ENCODE assay signal across 9 cellular contexts in the genomic region with DNA sequence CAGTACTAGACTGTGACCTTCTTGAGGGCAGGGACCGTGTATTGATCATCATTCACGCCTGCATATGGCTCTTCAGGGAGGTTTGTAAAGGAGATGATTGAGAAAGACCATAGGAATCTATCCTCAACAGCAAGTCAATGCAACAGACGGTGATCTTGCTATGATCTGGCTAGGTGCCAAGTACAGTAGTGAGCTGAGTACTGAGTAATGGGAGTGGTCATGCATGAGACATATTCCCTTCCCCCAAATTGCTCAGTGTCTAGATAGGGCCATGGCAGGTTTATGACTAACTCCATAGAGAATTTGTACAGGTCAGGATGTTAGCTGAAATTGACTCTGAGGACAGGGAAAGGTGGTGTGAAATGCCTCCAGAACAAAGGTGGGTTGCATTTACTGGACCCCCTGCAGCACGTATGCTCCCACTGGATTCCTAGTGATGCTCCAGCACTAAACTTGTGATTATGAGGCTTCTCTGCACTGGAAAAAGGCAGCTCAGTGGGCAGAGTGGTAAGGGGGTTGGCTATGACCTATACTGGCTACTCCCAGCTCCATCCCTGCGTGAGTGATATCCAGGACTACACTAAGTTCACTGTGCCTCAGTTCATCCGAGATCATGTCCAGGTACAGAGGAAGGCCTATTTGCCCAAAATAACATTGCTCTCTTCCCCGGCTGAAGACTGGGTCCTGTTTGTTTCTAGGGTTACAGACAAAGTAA. TPM values are rescaled to one million over a fixed set of nuclear protein-coding genes. Genes with fewer than 3 reads are reported as not detected.
A peak's percentile ranks its signal among the peaks of the same experiment; 100 is the strongest.
DNase-seq lines count a peak whose midpoint lies in the region; ATAC-seq and TF ChIP-seq lines count a peak whose summit lies in the region.
"Had no signal": no experiment of that assay in that cellular context is flagged by ENCODE, and none has a peak within 500 bp of the region (broad histone marks: within the 10 kb centered on the region; RNA-seq: fewer than 3 reads in every experiment).

No MANE protein-coding gene starts in this region.

- no peaks in the 10 kb centered on the region for H3K79me2 ChIP-seq in fibroblast of lung (ENCODE audit: control insufficient read depth, insufficient read depth, low read length)

- H3K27me3 ChIP-seq in AG04450 (ENCODE audit: control insufficient read depth, insufficient read depth, low read length) (no peaks in the 10 kb centered on the region), fibroblast of lung (ENCODE audit: control insufficient read depth, insufficient read depth, low read length) (no peaks in the 10 kb centered on the region)

- H3K36me3 ChIP-seq in fibroblast of lung (ENCODE audit: control insufficient read depth, insufficient read depth, low read length), result no peaks in the 10 kb centered on the region

- H3K4me1 ChIP-seq in fibroblast of lung (ENCODE audit: control insufficient read depth, extremely low read depth, insufficient read depth, low read length), result peaks cover 14% of the 10 kb centered on the region

- ATAC-seq in GM18867 (IDR thresholded peaks at IDR 0.05; ENCODE audit: unreplicated experiment), result no peak
- no peak for ATAC-seq in HG02970 (IDR thresholded peaks at IDR 0.05; ENCODE audit: low FRiP score, unreplicated experiment)

- H3K9me3 Mint-ChIP-seq in HFFc6, result no peaks in the 10 kb centered on the region

- H3K4me3 ChIP-seq in AG04450 (ENCODE audit: low read depth, low read length) (no peak overlapping the region), fibroblast of lung (replicated peaks in 1 of 4; ENCODE audit: control extremely low read depth in 1 of 4, insufficient read depth in 1 of 4, low read depth in 3 of 4, low read length in 4 of 4) (no peak overlapping the region)

- no peak overlapping the region for H3K27ac ChIP-seq in AG04450 (ENCODE audit: low read depth, low read length)
- H3K27ac ChIP-seq in fibroblast of lung (ENCODE audit: insufficient read depth, low read length), result no peak overlapping the region

- DNase-seq in AG04450 (ENCODE audit: low read depth, low spot score) (peak; percentile 47), HFFc6 (peak; percentile 77), OCI-M1 (lab: John Stamatoyannopoulos, UW) (peak; percentile 19), fibroblast of lung (ENCODE audit: low read depth in 2 of 2) (peak; percentile 77 to 95), NCI-H345 treated with DMSO at 0.1 percent for 48 hours (lab: John Stamatoyannopoulos, UW; ENCODE audit: unreplicated experiment) (no peak), SIG-M5 treated with dmso at 0.1 percent for 504 hours (lab: John Stamatoyannopoulos, UW; ENCODE audit: unreplicated experiment) (no peak)
- DNase-seq: cerebellar nuclear complex had no signal

- H3K9ac ChIP-seq in fibroblast of lung (ENCODE audit: insufficient read depth, low read length), result no peak overlapping the region

- no peaks in the 10 kb centered on the region for H4K20me1 ChIP-seq in fibroblast of lung (ENCODE audit: control insufficient read depth, extremely low read depth, insufficient read depth, low read length)

- CTCF ChIA-PET in AG04450 (lab: Charles Lee), result interaction anchor here (0.9 kb wide), 1 partner anchor 167 kb away, joined by 3 read pairs; no protein-coding TSS in a partner anchor

- H3K36me3 Mint-ChIP-seq in HFFc6 (ENCODE audit: low read depth), result no peaks in the 10 kb centered on the region

- H3K4me3 Mint-ChIP-seq in HFFc6, result no peak overlapping the region

- H2AFZ ChIP-seq in fibroblast of lung (ENCODE audit: low read length), result no peak overlapping the region

- H3K4me1 Mint-ChIP-seq in HFFc6 (ENCODE audit: low read depth), result peaks cover 33% of the 10 kb centered on the region

- H3K4me2 ChIP-seq in fibroblast of lung (ENCODE audit: extremely low read depth, insufficient read depth, low read length), result no peak overlapping the region

- H3K9me3 ChIP-seq in AG04450 (ENCODE audit: control insufficient read depth, insufficient read depth, low read length) (no peaks in the 10 kb centered on the region), fibroblast of lung (ENCODE audit: control insufficient read depth, insufficient read depth, low read depth, low read length) (no peaks in the 10 kb centered on the region)

- peaks cover 1% of the 10 kb centered on the region; the same call in 1 of the 2 replicates for H3K27me3 Mint-ChIP-seq in HFFc6 (ENCODE audit: insufficient read depth)

- POLR2A ChIA-PET in AG04450 (lab: Yijun Ruan, JAX), result no interaction called here

- no peak overlapping the region; the same call in 1 of the 2 replicates for H3K27ac Mint-ChIP-seq in HFFc6

- no peak for TF ChIP-seq CTCF in AG04450 (IDR thresholded peaks at IDR 0.05; ENCODE audit: low read depth, low read length)
- no peak for TF ChIP-seq CTCF in HFFc6 (IDR thresholded peaks at IDR 0.05)
- no peak for TF ChIP-seq CTCF in fibroblast of lung (conservative IDR thresholded peaks at IDR 0.05 in 1 of 2, IDR thresholded peaks at IDR 0.05 in 1 of 2; ENCODE audit: low read depth in 1 of 2, low read length in 2 of 2)

RNA-seq across cellular contexts. Expression of gene KCNJ6, which starts 37.2 kb away (rescaled TPM):
- polyA plus RNA-seq in AG04450 (2011; rRNA removed), result 0.02 and 0.06 TPM in 2 replicates
- not detected in 2 replicates for polyA minus RNA-seq in AG04450 (2011; rRNA and poly(A)+ RNA removed)
- total RNA-seq in HFFc6 (2021; fragmentation: NEBNext Ultra II Directional; extraction: Animal tissue kit (Norgen Biotek cat#: 25700)), result not detected
- total RNA-seq in fibroblast of lung, result under 0.01 TPM in 1 of 2 replicates, not detected in the other
- polyA plus RNA-seq in fibroblast of lung, result 0.03 and 7.6 TPM in 2 replicates
- 0.02 and 4.7 TPM in 2 replicates for polyA plus RNA-seq in fibroblast of lung (2012)
- polyA minus RNA-seq in fibroblast of lung (ENCODE audit: low replicate concordance), result 5.8 TPM in 1 of 2 replicates, not detected in the other

Comparison
In these comparisons a context has a peak if more than half of its experiments do, and no peak if none do; other contexts are left out.
1. DNase-seq: peak in AG04450 (single experiment), HFFc6 (single experiment), OCI-M1 (single experiment) and fibroblast of lung (2 of 2); none in NCI-H345 treated with DMSO at 0.1 percent for 48 hours (single experiment) and SIG-M5 treated with dmso at 0.1 percent for 504 hours (single experiment).